1 cellular context compared by ENCODE assay signal in genomic region chr12:52380271-52380694, GRCh38.
TF ChIP-seq lines count a peak whose summit lies in the region.

No MANE protein-coding gene starts in this region.

TF ChIP-seq in K562, 482 proteins besides CTCF, POLR2A, EP300 and RAD21:
- no peak for TF ChIP-seq DLX4 (CRISPR knock-in tag; IDR thresholded peaks at IDR 0.05)
- TF ChIP-seq CTCFL (IDR thresholded peaks at IDR 0.05; ENCODE audit: borderline replicate concordance, insufficient read depth, low read depth, low read length, poor library complexity, severe bottlenecking) = peak; percentile 11
